32 cellular contexts compared by ENCODE assay signal in the genomic region with DNA sequence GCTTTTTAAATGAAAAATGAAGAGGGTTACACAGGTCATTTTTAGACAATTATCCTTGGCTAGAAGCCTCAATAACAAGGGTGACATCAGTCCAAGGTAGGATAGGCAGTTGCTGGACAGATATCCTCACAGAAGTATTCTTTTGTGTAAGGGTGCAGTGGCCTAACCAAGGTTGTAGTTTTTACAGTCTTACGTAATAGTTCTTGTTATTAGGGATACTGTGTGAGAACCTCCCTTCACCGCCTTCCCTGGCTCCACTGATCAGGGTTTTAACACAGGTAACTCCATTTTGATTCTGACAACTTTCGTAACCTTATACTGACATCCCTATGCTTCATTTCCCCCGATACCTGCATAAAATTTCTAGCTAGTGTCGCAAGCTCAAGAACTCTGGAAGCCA. TPM values are rescaled to one million over a fixed set of nuclear protein-coding genes. Genes with fewer than 3 reads are reported as not detected.
"Had no signal": no experiment of that assay in that cellular context is flagged by ENCODE, and none has a peak within 500 bp of the region (broad histone marks: within the 10 kb centered on the region; RNA-seq: fewer than 3 reads in every experiment).

No MANE protein-coding gene starts in this region.

- DNase-seq: natural killer cell; occipital lobe; ovary; posterior cingulate gyrus; psoas muscle; right cardiac atrium; spleen; stimulated activated CD4-positive, alpha-beta T cell treated with anti-CD3 and anti-CD28 coated beads, Interleukin-12 subunit alpha, Interleukin-12 subunit beta, amount 100 ng/mL, for 4 hours; stimulated activated CD4-positive, alpha-beta T cell treated with anti-CD3 and anti-CD28 coated beads, Interleukin-1b, Interleukin-23, amount 100 ng/mL, for 48 hours; stimulated activated CD4-positive, alpha-beta T cell treated with anti-CD3 and anti-CD28 coated beads, Interleukin-4, amount 100 ng/mL, for 1 hour; stimulated activated CD4-positive, alpha-beta T cell treated with anti-CD3 and anti-CD28 coated beads, Interleukin-4, amount 100 ng/mL, for 4 hours; stimulated activated CD8-positive, alpha-beta memory T cell treated with anti-CD3 and anti-CD28 coated beads, Interleukin-4, amount 100 ng/mL, for 48 hours; stimulated activated naive CD4-positive, alpha-beta T cell; stimulated activated naive CD8-positive, alpha-beta T cell treated with anti-CD3 and anti-CD28 coated beads, Interleukin-15, amount 100 ng/mL, for 72 hours; stimulated activated naive CD8-positive, alpha-beta T cell treated with anti-CD3 and anti-CD28 coated beads, Interleukin-15, Interleukin-2, amounts not matched to agents 100 U/mL and 50 U/mL, for 24 hours; substantia nigra; testis; tibial artery; transverse colon; upper lobe of right lung; uterus had no signal

- H3K4me3 ChIP-seq: neural progenitor cell, ovary, psoas muscle, skin epidermis, smooth muscle cell, spleen, suprapubic skin, testis, tibial artery, transverse colon, upper lobe of right lung, uterus had no signal

- H3K4me2 ChIP-seq: neural progenitor cell, smooth muscle cell had no signal

- ATAC-seq: natural killer cell; psoas muscle; right cardiac atrium; sciatic nerve; stimulated activated memory B cell treated with anti-CD40 and anti-IgM and Interleukin-4, amounts not matched to agents 10 μg/mL and 1 μg/mL and 100 μg/mL, for 72 hours; stimulated activated naive CD8-positive, alpha-beta T cell treated with anti-CD3 and anti-CD28 coated beads, Interleukin-15, amount 100 ng/mL, for 72 hours; stimulated activated naive CD8-positive, alpha-beta T cell treated with anti-CD3 and anti-CD28 coated beads, Interleukin-15, Interleukin-2, amounts not matched to agents 100 U/mL and 50 U/mL, for 24 hours; upper lobe of right lung had no signal

- H3K79me2 ChIP-seq: parathyroid adenoma had no signal

- H3K27ac ChIP-seq: neural progenitor cell, ovary, parathyroid adenoma, psoas muscle, skin epidermis, spleen, suprapubic skin, testis, tibial artery, transverse colon, upper lobe of right lung, uterus had no signal

- H3K9me3 ChIP-seq: ovary, psoas muscle, spleen, suprapubic skin, testis, tibial artery, transverse colon, upper lobe of right lung, uterus had no signal

- H2AFZ ChIP-seq: neural progenitor cell, parathyroid adenoma had no signal

- H3K27me3 ChIP-seq: ovary, suprapubic skin, testis, tibial artery, transverse colon, upper lobe of right lung, uterus had no signal

- H3K36me3 ChIP-seq: neural progenitor cell, ovary, spleen, suprapubic skin, tibial artery, transverse colon, upper lobe of right lung, uterus had no signal

- H3K9ac ChIP-seq: neural progenitor cell, parathyroid adenoma had no signal

- H3K4me1 ChIP-seq: neural progenitor cell, parathyroid adenoma, psoas muscle, spleen, suprapubic skin, testis, tibial artery, transverse colon, upper lobe of right lung, uterus had no signal

RNA-seq across cellular contexts. Expression of a gene that starts 8.7 kb away (rescaled TPM):
- total RNA-seq: natural killer cell, occipital lobe, osteoblast, psoas muscle, renal cortical epithelial cell, right cardiac atrium, sciatic nerve, spleen, suprapubic skin, transverse colon, upper lobe of right lung, urinary bladder had no signal
- polyA plus RNA-seq: ovary, psoas muscle, right cardiac atrium, smooth muscle cell, spleen, urinary bladder had no signal

RNA-seq across cellular contexts. Expression of a gene that starts 44.1 kb away (rescaled TPM):
- total RNA-seq: natural killer cell, occipital lobe, osteoblast, ovary, right cardiac atrium, sciatic nerve, smooth muscle cell, spleen, transverse colon, upper lobe of right lung, uterus had no signal
- polyA plus RNA-seq: neural cell, ovary, right cardiac atrium, smooth muscle cell, spleen had no signal
